ENCODE assay signal across 17 cellular contexts in genomic region chr12:49283541-49284429, GRCh38. TPM values are rescaled to one million over a fixed set of nuclear protein-coding genes. Genes with fewer than 3 reads are reported as not detected.
DNase-seq lines count a peak whose midpoint lies in the region; ATAC-seq, FAIRE-seq and TF ChIP-seq lines count a peak whose summit lies in the region.
"Had no signal": no experiment of that assay in that cellular context is flagged by ENCODE, and none has a peak within 500 bp of the region (broad histone marks: within the 10 kb centered on the region; RNA-seq: fewer than 3 reads in every experiment).

No MANE protein-coding gene starts in this region.

- peak overlapping the region; percentile 26; the same call in 1 of the 2 replicates for H3K4me3 ChIP-seq in SJCRH30
- H3K4me3 ChIP-seq in kidney (ENCODE audit: low read length in 2 of 2), result no peak overlapping the region
- no peak overlapping the region for H3K4me3 ChIP-seq in right cardiac atrium (ENCODE audit: low read length)
- H3K4me3 ChIP-seq: smooth muscle cell had no signal

- DNase-seq in GM03348 (ENCODE audit: low spot score) (peak; percentile 44), SJCRH30 (peak; percentile 58 to 67), kidney (peak; percentile 39), NCI-H146 treated with DMSO at 0.1 percent for 48 hours (lab: John Stamatoyannopoulos, UW; ENCODE audit: unreplicated experiment) (no peak), right cardiac atrium (no peak)
- DNase-seq: activated B cell treated with CpG ODN at 0.5 μM for 24 hours; activated naive CD8-positive, alpha-beta T cell treated with anti-CD3 and anti-CD28 coated beads for 36 hours; GOT3; hypothalamus; MM.1S had no signal

- TF ChIP-seq CTCF in kidney (IDR thresholded peaks at IDR 0.05; ENCODE audit: borderline replicate concordance, extremely low read depth, insufficient read depth), result no peak

- H3K4me1 ChIP-seq in SJCRH30, result peaks cover 13% of the 10 kb centered on the region; the same call in 1 of the 2 replicates
- H3K4me1 ChIP-seq in kidney (ENCODE audit: control insufficient read depth in 1 of 2, insufficient read depth in 1 of 2, low read depth in 1 of 2, low read length in 2 of 2), result peaks cover 2 to 5% of the 10 kb centered on the region in 2 donors
- no peaks in the 10 kb centered on the region for H3K4me1 ChIP-seq in right cardiac atrium (ENCODE audit: control insufficient read depth, insufficient read depth, low read length)

- 85% methylated on average over 25 of the region's 25 CpGs for WGBS in right cardiac atrium

- H3K27ac ChIP-seq in SJCRH30, result peak overlapping the region; percentile 45
- H3K27ac ChIP-seq in kidney (ENCODE audit: low read depth in 2 of 2, low read length in 2 of 2), result no peak overlapping the region
- no peak overlapping the region for H3K27ac ChIP-seq in right cardiac atrium (ENCODE audit: low read length)
- H3K27ac ChIP-seq: C4-2B had no signal

- H3K9me3 ChIP-seq in SJCRH30 (replicated peaks) (no peaks in the 10 kb centered on the region), kidney (ENCODE audit: control insufficient read depth in 1 of 2, low read length in 2 of 2) (no peaks in the 10 kb centered on the region), right cardiac atrium (ENCODE audit: control insufficient read depth, low read length) (no peaks in the 10 kb centered on the region)

- H3K9ac ChIP-seq in kidney (ENCODE audit: low read length in 2 of 2), result no peak overlapping the region

- H3K27me3 ChIP-seq in SJCRH30 (no peaks in the 10 kb centered on the region), right cardiac atrium (ENCODE audit: control insufficient read depth, insufficient read depth) (no peaks in the 10 kb centered on the region)

- no peaks in the 10 kb centered on the region for H3K36me3 ChIP-seq in SJCRH30
- no peaks in the 10 kb centered on the region for H3K36me3 ChIP-seq in kidney (ENCODE audit: control insufficient read depth in 1 of 2, insufficient read depth in 2 of 2, low read length in 2 of 2)

- ATAC-seq in HG02938 (IDR thresholded peaks at IDR 0.05; ENCODE audit: unreplicated experiment) (no peak), right cardiac atrium (no peak)

- intact Hi-C loops in kidney (cut with DNase I) (no loop called here), right cardiac atrium (cut with DNase I) (loop anchor here in 1 of 4 donors (10.0 kb wide), 1 partner anchor 51 kb away; the partner anchor contains the start of gene C1QL4)

- no peak for FAIRE-seq in kidney (lab: Jason Lieb, UNC)
- FAIRE-seq: GM18507 had no signal

RNA-seq across cellular contexts. Expression of gene PRPH, which starts 11.2 kb away (rescaled TPM):
- total RNA-seq in SJCRH30 (2014; rRNA removed; shearing (Covaris generic)), result 1.7 and 3.9 TPM in 2 replicates
- total RNA-seq in kidney (2.7 TPM), right cardiac atrium (1 to 10 TPM in 1 of 4 donors, under 1 TPM in 3; 0.57 to 1.8 (median 0.94) TPM)
- polyA plus RNA-seq in kidney (ENCODE audit: insufficient read depth, low read depth, low replicate concordance) (0.71 TPM), right cardiac atrium (2.0 TPM)
- total RNA-seq: activated B cell treated with CpG ODN at 0.5 μM for 24 hours; activated naive CD8-positive, alpha-beta T cell treated with anti-CD3 and anti-CD28 coated beads for 36 hours; epithelial cell of proximal tubule; lung microvascular endothelial cell; smooth muscle cell had no signal
- polyA plus RNA-seq: smooth muscle cell had no signal

RNA-seq across cellular contexts. Expression of gene TUBA1C, which starts 18.9 kb away (rescaled TPM):
- 396 and 398 TPM in 2 replicates for total RNA-seq in SJCRH30 (2014; rRNA removed; shearing (Covaris generic))
- total RNA-seq in kidney, result 149 TPM
- 204 TPM for polyA plus RNA-seq in kidney (ENCODE audit: insufficient read depth, low read depth, low replicate concordance)
- total RNA-seq in right cardiac atrium, result 10 to 100 TPM; 34.2 to 71.7 (median 66.7) TPM
- 106 TPM for polyA plus RNA-seq in right cardiac atrium

RNA-seq across cellular contexts. Expression of gene TROAP, which starts 39.3 kb away (rescaled TPM):
- 79.4 and 87.0 TPM in 2 replicates for total RNA-seq in SJCRH30 (2014; rRNA removed; shearing (Covaris generic))
- total RNA-seq in kidney (1.0 TPM), right cardiac atrium (1 to 10 TPM in 1 of 4 donors, under 1 TPM in 2, not detected in 1; 0.65 to 1.7 (median 0.93) TPM)
- polyA plus RNA-seq in kidney (ENCODE audit: insufficient read depth, low read depth, low replicate concordance) (1.5 TPM), right cardiac atrium (0.25 TPM)

RNA-seq across cellular contexts. Expression of gene C1QL4, which starts 53.2 kb away (rescaled TPM):
- total RNA-seq in SJCRH30 (2014; rRNA removed; shearing (Covaris generic)), result 1.7 and 2.1 TPM in 2 replicates
- total RNA-seq in kidney (1.0 TPM), right cardiac atrium (not detected)
- polyA plus RNA-seq in kidney (ENCODE audit: insufficient read depth, low read depth, low replicate concordance) (not detected), right cardiac atrium (not detected)
- total RNA-seq: activated B cell treated with CpG ODN at 0.5 μM for 24 hours; activated naive CD8-positive, alpha-beta T cell treated with anti-CD3 and anti-CD28 coated beads for 36 hours; epithelial cell of proximal tubule; lung microvascular endothelial cell; smooth muscle cell; subcutaneous adipose tissue had no signal

Comparison
In these comparisons a context has a peak if more than half of its experiments do, and no peak if none do; other contexts are left out.
1. DNase-seq: peak in GM03348 (single experiment), SJCRH30 (2 of 2) and kidney (single experiment); none in NCI-H146 treated with DMSO at 0.1 percent for 48 hours (single experiment) and right cardiac atrium (0 of 3).
2. RNA of gene TROAP, which starts 39.3 kb away (total RNA-seq): 79.4 to 87.0 TPM in SJCRH30; 1.0 TPM in kidney (single experiment) and 0.65 to 1.7 TPM in right cardiac atrium; every median in the first group is over 10 times any median in the second.